In the genomic region with DNA sequence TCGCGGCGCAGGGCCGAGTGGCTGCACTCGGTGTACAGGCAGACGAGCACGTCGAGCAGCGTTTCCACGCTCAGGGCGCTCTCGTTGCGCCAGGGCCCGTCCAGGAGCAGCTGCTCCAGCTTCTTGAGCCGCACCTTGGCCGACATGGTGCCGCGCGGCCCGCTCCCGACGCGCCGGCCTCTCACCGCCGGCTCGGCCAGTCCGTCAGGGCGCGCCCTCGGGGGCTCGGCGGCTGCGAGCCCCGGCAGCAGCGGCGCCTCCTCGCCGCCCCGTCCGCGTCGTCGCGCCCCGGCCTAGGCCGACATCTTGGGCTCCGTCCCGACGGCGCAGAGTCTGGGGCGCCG, we compare ENCODE assay signal across 8 cellular contexts. TPM values are rescaled to one million over a fixed set of nuclear protein-coding genes. Genes with fewer than 3 reads are reported as not detected.
DNase-seq lines count a peak whose midpoint lies in the region; ATAC-seq and TF ChIP-seq lines count a peak whose summit lies in the region.

No MANE protein-coding gene starts in this region.

- no peaks in the 10 kb centered on the region for H3K9me3 ChIP-seq in heart left ventricle

- H3K4me3 Mint-ChIP-seq in activated CD8-positive, alpha-beta memory T cell treated with anti-CD3 and anti-CD28 coated beads, Interleukin-2, amount 10 ng/mL, durations not matched to agents 7 days and 5 days = no peak overlapping the region

- H3K9me3 Mint-ChIP-seq in activated CD8-positive, alpha-beta memory T cell treated with anti-CD3 and anti-CD28 coated beads, Interleukin-2, amount 10 ng/mL, durations not matched to agents 7 days and 5 days (ENCODE audit: low read depth) = no peaks in the 10 kb centered on the region

- H3K4me1 Mint-ChIP-seq in activated CD8-positive, alpha-beta memory T cell treated with anti-CD3 and anti-CD28 coated beads, Interleukin-2, amount 10 ng/mL, durations not matched to agents 7 days and 5 days = peaks cover 8% of the 10 kb centered on the region

- H3K27ac Mint-ChIP-seq in activated CD8-positive, alpha-beta memory T cell treated with anti-CD3 and anti-CD28 coated beads, Interleukin-2, amount 10 ng/mL, durations not matched to agents 7 days and 5 days = no peak overlapping the region

- no peaks in the 10 kb centered on the region for H3K27me3 ChIP-seq in heart left ventricle

- WGBS in heart left ventricle, 4 donors = 1 to 3% (median 1%) methylated on average over 13 to 53 of the region's 53 CpGs; no CpG with 5 or more reads in 1 of the 4 donors

- H3K27me3 Mint-ChIP-seq in activated CD8-positive, alpha-beta memory T cell treated with anti-CD3 and anti-CD28 coated beads, Interleukin-2, amount 10 ng/mL, durations not matched to agents 7 days and 5 days = peaks cover 61% of the 10 kb centered on the region

- peaks cover 6 to 49% (median 38%) of the 10 kb centered on the region in 12 donors for H3K4me1 ChIP-seq in heart left ventricle

- peak; percentile 20 for ATAC-seq in activated CD8-positive, alpha-beta memory T cell treated with anti-CD3 and anti-CD28 coated beads, Interleukin-2, amount 10 ng/mL, durations not matched to agents 7 days and 5 days
- peak in 1 of 4 donors; percentile 5 for ATAC-seq in heart left ventricle
- no peak for ATAC-seq in sciatic nerve
- no peak for ATAC-seq in HG02571 (IDR thresholded peaks at IDR 0.05; ENCODE audit: unreplicated experiment)
- ATAC-seq in HG03520 (IDR thresholded peaks at IDR 0.05; ENCODE audit: unreplicated experiment) = no peak

- H3K36me3 Mint-ChIP-seq in activated CD8-positive, alpha-beta memory T cell treated with anti-CD3 and anti-CD28 coated beads, Interleukin-2, amount 10 ng/mL, durations not matched to agents 7 days and 5 days = no peaks in the 10 kb centered on the region

- DNase-seq in activated CD8-positive, alpha-beta memory T cell treated with anti-CD3 and anti-CD28 coated beads, Interleukin-2, amount 10 ng/mL, durations not matched to agents 7 days and 5 days = no peak
- no peak for DNase-seq in activated CD8-positive, alpha-beta memory T cell treated with anti-CD3 and anti-CD28 coated beads, Interleukin-2, amount 50 U/mL, for 48 hours
- DNase-seq in SW480 (ENCODE audit: low spot score) (peak; percentile 41), heart left ventricle (peak in 1 of 5 donors; percentile 55), sciatic nerve (ENCODE audit: low spot score) (peak; percentile 69), KG1 (lab: John Stamatoyannopoulos, UW) (no peak)

- H3K27ac ChIP-seq in heart left ventricle = peak overlapping the region; percentile 88 to 99 (median 96)

- intact Hi-C loops in heart left ventricle (cut with DNase I) (loop anchor here in 1 of 10 donors (10.0 kb wide), 1 partner anchor 52 kb away; no protein-coding TSS in a partner anchor), sciatic nerve (cut with DNase I) (no loop called here)

- peak overlapping the region; percentile 88 to 100 (median 97) for H3K4me3 ChIP-seq in heart left ventricle

- no peak for TF ChIP-seq POLR2A in heart left ventricle (IDR thresholded peaks at IDR 0.05)

- peaks cover 0 to 4% (median 0%) of the 10 kb centered on the region in 9 donors for H3K36me3 ChIP-seq in heart left ventricle

- CTCF ChIA-PET in activated CD8-positive, alpha-beta memory T cell treated with anti-CD3 and anti-CD28 coated beads, Interleukin-2, amount 10 ng/mL, durations not matched to agents 7 days and 5 days (lab: Charles Lee) = no interaction called here

- no peak for TF ChIP-seq CTCF in heart left ventricle (IDR thresholded peaks at IDR 0.05)

RNA-seq across cellular contexts. Expression of gene CDC42BPB, which starts 0.3 kb away (rescaled TPM):
- under 1 TPM; 0.35 to 0.56 TPM for total RNA-seq in activated CD8-positive, alpha-beta memory T cell treated with anti-CD3 and anti-CD28 coated beads, Interleukin-2, amount 10 ng/mL, durations not matched to agents 7 days and 5 days
- total RNA-seq in heart left ventricle (100 to 1,000 TPM in 1 of 9 donors, 10 to 100 TPM in 8; 58.9 to 124 (median 68.9) TPM), sciatic nerve (105 TPM)
- polyA plus RNA-seq in heart left ventricle = 10 to 100 TPM; 31.1 to 72.4 TPM

RNA-seq across cellular contexts. Expression of gene LBHD2, which starts 27.0 kb away (rescaled TPM):
- total RNA-seq in activated CD8-positive, alpha-beta memory T cell treated with anti-CD3 and anti-CD28 coated beads, Interleukin-2, amount 10 ng/mL, durations not matched to agents 7 days and 5 days = not detected
- not detected for total RNA-seq in heart left ventricle
- polyA plus RNA-seq in heart left ventricle = under 1 TPM in 1 of 2 donors, not detected in 1; 0.19 TPM
- total RNA-seq in sciatic nerve = not detected

RNA-seq across cellular contexts. Expression of gene EXOC3L4, which starts 37.5 kb away (rescaled TPM):
- not detected for total RNA-seq in activated CD8-positive, alpha-beta memory T cell treated with anti-CD3 and anti-CD28 coated beads, Interleukin-2, amount 10 ng/mL, durations not matched to agents 7 days and 5 days
- total RNA-seq in heart left ventricle (1 to 10 TPM in 1 of 9 donors, under 1 TPM in 3, not detected in 5; 0.21 to 3.2 (median 0.48) TPM), sciatic nerve (3.3 TPM)
- polyA plus RNA-seq in heart left ventricle = under 1 TPM; 0.37 to 0.53 TPM

Comparison
In these comparisons a context has a peak if more than half of its experiments do, and no peak if none do; other contexts are left out.
1. DNase-seq: peak in SW480 (single experiment) and sciatic nerve (single experiment); none in activated CD8-positive, alpha-beta memory T cell treated with anti-CD3 and anti-CD28 coated beads, Interleukin-2, amount 10 ng/mL, durations not matched to agents 7 days and 5 days (single experiment), activated CD8-positive, alpha-beta memory T cell treated with anti-CD3 and anti-CD28 coated beads, Interleukin-2, amount 50 U/mL, for 48 hours (single experiment) and KG1 (single experiment).
2. RNA of gene CDC42BPB, which starts 0.3 kb away (total RNA-seq): 105 TPM in sciatic nerve (single experiment) and 58.9 to 124 TPM in heart left ventricle; 0.35 to 0.56 TPM in activated CD8-positive, alpha-beta memory T cell treated with anti-CD3 and anti-CD28 coated beads, Interleukin-2, amount 10 ng/mL, durations not matched to agents 7 days and 5 days; every median in the first group is over 10 times any median in the second.